ENCODE assay signal across 19 cellular contexts in the genomic region with DNA sequence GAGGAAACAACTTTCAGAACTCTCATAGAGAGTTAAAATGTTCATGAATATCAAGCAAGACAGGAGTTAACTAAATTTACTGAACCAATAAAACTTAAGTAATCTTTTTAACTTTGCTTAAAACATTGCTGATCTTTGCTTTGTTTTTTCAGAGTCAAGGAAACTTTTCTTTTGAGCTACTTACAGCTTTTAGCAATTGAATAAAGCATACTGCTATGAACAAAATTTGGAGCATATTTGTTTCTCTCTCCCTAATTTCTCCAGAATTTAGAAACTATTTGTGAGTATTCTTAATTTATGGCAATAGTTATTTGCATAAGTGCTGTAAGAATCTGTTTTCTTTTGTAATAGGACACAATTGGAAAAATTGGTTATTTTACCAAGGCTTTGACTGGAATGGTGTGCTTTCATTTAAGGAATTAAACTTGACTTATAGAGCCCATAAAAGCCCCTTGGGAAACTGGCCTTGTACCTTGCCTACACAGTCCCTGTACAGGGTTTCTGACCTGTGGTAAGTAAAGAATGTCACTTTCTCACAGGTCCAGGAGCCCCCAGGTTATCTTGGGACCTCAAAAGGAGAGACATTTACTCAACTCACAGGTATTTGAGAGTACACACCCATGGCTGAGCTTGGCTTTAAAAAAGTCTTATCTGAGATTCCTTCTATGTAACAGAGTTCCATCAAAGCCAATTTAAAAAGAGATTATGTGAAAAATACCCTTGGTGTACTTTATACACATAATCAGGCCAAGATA.
"Had no signal": no experiment of that assay in that cellular context is flagged by ENCODE, and none has a peak within 500 bp of the region (broad histone marks: within the 10 kb centered on the region; RNA-seq: fewer than 3 reads in every experiment).

No MANE protein-coding gene starts in this region.

- H3K4me3 ChIP-seq: coronary artery, heart left ventricle, thoracic aorta, upper lobe of left lung had no signal

- H3K36me3 Mint-ChIP-seq: activated naive CD8-positive, alpha-beta T cell treated with anti-CD3 and anti-CD28 coated beads, Interleukin-2, amount 10 ng/mL, durations not matched to agents 7 days and 5 days; memory B cell had no signal

- H3K27me3 ChIP-seq: upper lobe of left lung had no signal

- H3K4me1 Mint-ChIP-seq: memory B cell, nephron progenitor cell had no signal

- H3K36me3 ChIP-seq: heart left ventricle, thoracic aorta, upper lobe of left lung had no signal

- ATAC-seq: activated T-cell treated with anti-CD3 and anti-CD28 coated beads, Interleukin-2, amount 50 U/mL, for 72 hours; heart left ventricle; left cardiac atrium; right cardiac atrium had no signal

- H3K4me3 Mint-ChIP-seq: activated naive CD4-positive, alpha-beta T cell treated with anti-CD3 and anti-CD28 coated beads for 36 hours; activated naive CD8-positive, alpha-beta T cell treated with anti-CD3 and anti-CD28 coated beads, Interleukin-2, amount 10 ng/mL, durations not matched to agents 7 days and 5 days; activated T-cell treated with anti-CD3 and anti-CD28 coated beads, Interleukin-2, amount 50 U/mL, for 72 hours; memory B cell; nephron progenitor cell had no signal

- H3K27me3 Mint-ChIP-seq: memory B cell had no signal

- H3K9me3 ChIP-seq: thoracic aorta had no signal

- H3K27ac Mint-ChIP-seq: activated naive CD4-positive, alpha-beta T cell treated with anti-CD3 and anti-CD28 coated beads for 36 hours; activated naive CD8-positive, alpha-beta T cell treated with anti-CD3 and anti-CD28 coated beads, Interleukin-2, amount 10 ng/mL, durations not matched to agents 7 days and 5 days; activated T-cell treated with anti-CD3 and anti-CD28 coated beads, Interleukin-2, amount 50 U/mL, for 72 hours; memory B cell; nephron progenitor cell had no signal

- H3K4me1 ChIP-seq: heart left ventricle, parathyroid adenoma, upper lobe of left lung had no signal

- DNase-seq: activated CD4-positive, alpha-beta T cell treated with anti-CD3 and anti-CD28 coated beads for 1 hour; activated CD8-positive, alpha-beta memory T cell treated with anti-CD3 and anti-CD28 coated beads, Interleukin-2, amount 50 U/mL, for 48 hours; activated effector memory CD4-positive, alpha-beta T cell treated with Interleukin-2 at 50 U/mL for 16 hours; activated naive CD4-positive, alpha-beta T cell treated with anti-CD3 and anti-CD28 coated beads for 36 hours; activated naive CD8-positive, alpha-beta T cell treated with anti-CD3 and anti-CD28 coated beads, Interleukin-2, amount 10 ng/mL, durations not matched to agents 7 days and 5 days; activated T-cell treated with anti-CD3 and anti-CD28 coated beads, Interleukin-2, amount 50 U/mL, for 72 hours; amygdala; cerebellar nuclear complex; heart left ventricle; left cardiac atrium; nephron progenitor cell; right cardiac atrium; stimulated activated CD4-positive, alpha-beta T cell treated with anti-CD3 and anti-CD28 coated beads, Interleukin-4, amount 100 ng/mL, for 24 hours; stimulated activated naive CD4-positive, alpha-beta T cell treated with Interleukin-2 at 50 U/mL for 16 hours; upper lobe of left lung had no signal
